ENCODE assay signal across 8 cellular contexts in the genomic region with DNA sequence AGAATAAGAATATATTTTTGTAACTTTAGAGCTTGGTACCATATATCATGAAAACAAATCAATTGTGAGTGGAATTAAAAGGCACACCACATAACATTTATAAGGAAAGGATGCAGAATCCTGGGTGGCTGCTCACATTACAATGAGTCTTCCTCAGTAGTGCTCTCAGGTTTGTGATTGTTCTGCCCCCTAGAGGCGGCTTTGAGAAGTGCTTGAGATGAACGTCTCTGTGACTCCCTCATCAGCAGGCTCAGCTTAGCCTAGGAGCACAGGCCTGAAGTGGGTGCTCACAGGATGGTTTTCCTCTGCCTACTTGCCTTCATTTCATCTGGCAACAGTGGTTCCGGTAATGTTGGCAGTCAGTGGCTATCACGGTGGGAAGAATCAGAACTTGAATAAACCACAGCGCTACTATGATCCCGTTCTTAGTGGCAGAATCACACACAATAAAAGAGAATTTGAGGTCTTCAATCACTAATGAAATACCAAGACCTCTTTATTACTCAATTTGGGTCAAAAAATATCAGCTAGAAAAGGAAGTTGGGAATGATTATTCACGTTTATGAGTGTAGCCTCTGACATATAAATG. TPM values are rescaled to one million over a fixed set of nuclear protein-coding genes. Genes with fewer than 3 reads are reported as not detected.
A peak's percentile ranks its signal among the peaks of the same experiment; 100 is the strongest.
DNase-seq lines count a peak whose midpoint lies in the region; ATAC-seq and TF ChIP-seq lines count a peak whose summit lies in the region.

No MANE protein-coding gene starts in this region.

- CTCF ChIA-PET in activated CD8-positive, alpha-beta T cell treated with anti-CD3 and anti-CD28 coated beads, Interleukin-2, amount 10 ng/mL, durations not matched to agents 7 days and 5 days (lab: Charles Lee) = interaction anchor here (0.8 to 5.5 kb wide), 23 partner anchors 10 to 413 kb away, joined by 3 to 64 read pairs (median 4); no protein-coding TSS in a partner anchor

- peak; percentile 99 for ATAC-seq in GM19455 (IDR thresholded peaks at IDR 0.05; ENCODE audit: unreplicated experiment)
- ATAC-seq in HG03520 (IDR thresholded peaks at IDR 0.05; ENCODE audit: unreplicated experiment) = peak; percentile 93
- ATAC-seq in activated CD8-positive, alpha-beta T cell treated with anti-CD3 and anti-CD28 coated beads, Interleukin-2, amount 10 ng/mL, durations not matched to agents 7 days and 5 days = peak; percentile 91
- ATAC-seq in mucosa of descending colon = peak; percentile 94

- POLR2A ChIA-PET in activated CD8-positive, alpha-beta T cell treated with anti-CD3 and anti-CD28 coated beads, Interleukin-2, amount 10 ng/mL, durations not matched to agents 7 days and 5 days (lab: Charles Lee) = interaction anchor here (0.8 kb wide), 1 partner anchor 164 kb away, joined by 5 read pairs; no protein-coding TSS in a partner anchor

- TF ChIP-seq CTCF in endothelial cell (IDR thresholded peaks at IDR 0.05; ENCODE audit: unreplicated experiment) = peak; percentile 90
- TF ChIP-seq CTCF in mucosa of descending colon (IDR thresholded peaks at IDR 0.05) = peak; percentile 73

- no peak overlapping the region for H3K4me3 Mint-ChIP-seq in activated CD8-positive, alpha-beta T cell treated with anti-CD3 and anti-CD28 coated beads, Interleukin-2, amount 10 ng/mL, durations not matched to agents 7 days and 5 days
- no peak overlapping the region for H3K4me3 Mint-ChIP-seq in endothelial cell (ENCODE audit: unreplicated experiment)

- H3K9me3 Mint-ChIP-seq in activated CD8-positive, alpha-beta T cell treated with anti-CD3 and anti-CD28 coated beads, Interleukin-2, amount 10 ng/mL, durations not matched to agents 7 days and 5 days (ENCODE audit: insufficient read depth) = no peaks in the 10 kb centered on the region
- no peaks in the 10 kb centered on the region for H3K9me3 Mint-ChIP-seq in endothelial cell (ENCODE audit: unreplicated experiment)

- H3K4me1 ChIP-seq in mucosa of descending colon (ENCODE audit: low read depth) = peaks cover 5% of the 10 kb centered on the region

- peaks cover 7% of the 10 kb centered on the region for H3K4me1 Mint-ChIP-seq in activated CD8-positive, alpha-beta T cell treated with anti-CD3 and anti-CD28 coated beads, Interleukin-2, amount 10 ng/mL, durations not matched to agents 7 days and 5 days (ENCODE audit: low read depth)
- H3K4me1 Mint-ChIP-seq in endothelial cell (ENCODE audit: unreplicated experiment) = peaks cover 3% of the 10 kb centered on the region

- no peaks in the 10 kb centered on the region for H3K36me3 ChIP-seq in mucosa of descending colon (ENCODE audit: low read depth)

- peaks cover 11% of the 10 kb centered on the region for H3K9me3 ChIP-seq in mucosa of descending colon

- no peak overlapping the region for H3K27ac Mint-ChIP-seq in activated CD8-positive, alpha-beta T cell treated with anti-CD3 and anti-CD28 coated beads, Interleukin-2, amount 10 ng/mL, durations not matched to agents 7 days and 5 days
- no peak overlapping the region for H3K27ac Mint-ChIP-seq in endothelial cell (ENCODE audit: unreplicated experiment)

- no peak overlapping the region for H3K4me3 ChIP-seq in mucosa of descending colon

- H3K27me3 Mint-ChIP-seq in activated CD8-positive, alpha-beta T cell treated with anti-CD3 and anti-CD28 coated beads, Interleukin-2, amount 10 ng/mL, durations not matched to agents 7 days and 5 days (ENCODE audit: low read depth) = peaks cover 26% of the 10 kb centered on the region
- H3K27me3 Mint-ChIP-seq in endothelial cell (ENCODE audit: unreplicated experiment) = no peaks in the 10 kb centered on the region

- intact Hi-C loops in mucosa of descending colon (cut with DNase I, micrococcal nuclease) = loop anchor here (5.0 to 10.0 kb wide), 2 partner anchors 165 to 168 kb away; no protein-coding TSS in a partner anchor

- DNase-seq in COR-L47 (lab: John Stamatoyannopoulos, UW) (peak; percentile 72), NCI-H774 (lab: John Stamatoyannopoulos, UW) (peak; percentile 67), endothelial cell (ENCODE audit: low spot score) (peak; percentile 84), mucosa of descending colon (peak in 2 of 3 donors; percentile 79 to 94)
- DNase-seq in activated CD8-positive, alpha-beta T cell treated with anti-CD3 and anti-CD28 coated beads, Interleukin-2, amount 10 ng/mL, durations not matched to agents 7 days and 5 days = peak; percentile 82
- peak; percentile 89 for DNase-seq in stimulated activated CD8-positive, alpha-beta memory T cell treated with anti-CD3 and anti-CD28 coated beads, Interleukin-4, amount 100 ng/mL, for 48 hours

- H3K36me3 Mint-ChIP-seq in activated CD8-positive, alpha-beta T cell treated with anti-CD3 and anti-CD28 coated beads, Interleukin-2, amount 10 ng/mL, durations not matched to agents 7 days and 5 days (ENCODE audit: low read depth) = no peaks in the 10 kb centered on the region
- H3K36me3 Mint-ChIP-seq in endothelial cell (ENCODE audit: low read depth, unreplicated experiment) = peaks cover 3% of the 10 kb centered on the region

RNA-seq across cellular contexts. Expression of gene B4GALT6, which starts 38.1 kb away (rescaled TPM):
- 1 to 10 TPM; 1.0 to 1.3 TPM for total RNA-seq in activated CD8-positive, alpha-beta T cell treated with anti-CD3 and anti-CD28 coated beads, Interleukin-2, amount 10 ng/mL, durations not matched to agents 7 days and 5 days
- 31.6 TPM for total RNA-seq in endothelial cell (ENCODE audit: unreplicated experiment)
- total RNA-seq in mucosa of descending colon = 1 to 10 TPM; 6.9 to 8.0 (median 7.8) TPM

RNA-seq across cellular contexts. Expression of gene SLC25A52, which starts 38.2 kb away (rescaled TPM):
- total RNA-seq in activated CD8-positive, alpha-beta T cell treated with anti-CD3 and anti-CD28 coated beads, Interleukin-2, amount 10 ng/mL, durations not matched to agents 7 days and 5 days = not detected
- 0.23 TPM for total RNA-seq in endothelial cell (ENCODE audit: unreplicated experiment)
- total RNA-seq in mucosa of descending colon = not detected
